32 cellular contexts compared by ENCODE assay signal in the genomic region with DNA sequence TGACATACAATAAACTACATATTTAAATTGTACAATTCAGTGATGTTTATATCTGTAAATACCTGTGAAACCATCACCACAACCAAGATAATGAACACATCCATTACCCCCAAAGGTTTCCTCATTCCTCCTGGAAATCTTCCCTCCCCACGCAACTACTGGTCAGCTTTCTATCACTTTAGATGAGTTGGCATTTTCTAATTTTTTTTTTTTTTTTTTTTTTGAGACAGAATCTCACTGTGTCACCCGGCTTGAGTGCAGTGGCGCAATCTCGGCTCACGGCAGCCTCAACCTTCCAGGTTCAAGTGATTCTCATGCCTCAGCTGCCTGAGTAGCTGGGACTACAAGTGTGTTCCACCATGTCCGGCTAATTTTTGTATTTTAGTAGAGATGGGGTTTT. TPM values are rescaled to one million over a fixed set of nuclear protein-coding genes. Genes with fewer than 3 reads are reported as not detected.
DNase-seq lines count a peak whose midpoint lies in the region; ATAC-seq, FAIRE-seq and TF ChIP-seq lines count a peak whose summit lies in the region.
"Had no signal": no experiment of that assay in that cellular context is flagged by ENCODE, and none has a peak within 500 bp of the region (broad histone marks: within the 10 kb centered on the region; RNA-seq: fewer than 3 reads in every experiment).

No MANE protein-coding gene starts in this region.

- H3K4me3 ChIP-seq in HepG2 (replicated peaks in 1 of 3; ENCODE audit: insufficient read depth in 1 of 3, low read depth in 2 of 3, low read length in 3 of 3) (no peak overlapping the region), right lobe of liver (no peak overlapping the region), A549 (no peak overlapping the region), K562 (no peak overlapping the region)
- H3K4me3 ChIP-seq: BLaER1; BLaER1 treated with 17β-estradiol and CSF1 and Interleukin-3, amounts not matched to agents 10 nM and 100 nM had no signal

- TF ChIP-seq POLR2A in HepG2 (IDR thresholded peaks at IDR 0.05; ENCODE audit: insufficient read depth in 1 of 2, low read depth in 2 of 2, low read length in 2 of 2) (no peak), right lobe of liver (IDR thresholded peaks at IDR 0.05) (no peak), A549 (IDR thresholded peaks at IDR 0.05; ENCODE audit: low read length) (no peak), K562 (conservative IDR thresholded peaks at IDR 0.05) (no peak)

- H3K9ac ChIP-seq in HepG2 (ENCODE audit: insufficient read depth, low read depth, low read length): no peak overlapping the region
- H3K9ac ChIP-seq in K562 (ENCODE audit: insufficient read depth in 1 of 2, low read depth in 2 of 2, low read length in 2 of 2): no peak overlapping the region
- H3K9ac ChIP-seq: BLaER1; BLaER1 treated with 17β-estradiol and CSF1 and Interleukin-3, amounts not matched to agents 10 nM and 100 nM had no signal

- H3K27me3 ChIP-seq in HepG2 (ENCODE audit: control insufficient read depth in 1 of 2, insufficient read depth in 2 of 2, low read length in 2 of 2) (peaks cover 0 to 23% of the 10 kb centered on the region in 2 experiments; a peak in 3 of 5 replicates), right lobe of liver (no peaks in the 10 kb centered on the region), K562 (ENCODE audit: control insufficient read depth in 2 of 2, insufficient read depth in 2 of 2, low read length in 2 of 2) (peaks cover 6 to 29% of the 10 kb centered on the region in 2 experiments; a peak in 3 of 5 replicates)
- H3K27me3 ChIP-seq: BE2C; BLaER1; BLaER1 treated with 17β-estradiol and CSF1 and Interleukin-3, amounts not matched to agents 10 nM and 100 nM had no signal

- ATAC-seq in HepG2 (no peak), right lobe of liver (no peak), A549 (no peak), K562 (no peak)
- ATAC-seq: CD8-positive, alpha-beta T cell had no signal

- intact Hi-C loops in HepG2 (cut with micrococcal nuclease; ENCODE audit: unreplicated experiment): no loop called here
- intact Hi-C loops in right lobe of liver (cut with DNase I): no loop called here
- intact Hi-C loops in K562 (cut with micrococcal nuclease): no loop called here

- WGBS in HepG2 (ENCODE audit: low lambda C conversion rate): 33% methylated on average over 6 of the region's 6 CpGs
- 86% methylated on average over 5 of the region's 6 CpGs for WGBS in right lobe of liver (ENCODE audit: insufficient coverage, low coverage, low lambda C conversion rate, missing lambda C conversion rate)
- WGBS in A549 (ENCODE audit: missing lambda C conversion rate): 89% methylated on average over 6 of the region's 6 CpGs
- 26% methylated on average over 6 of the region's 6 CpGs for WGBS in K562 (ENCODE audit: insufficient coverage, low coverage, missing lambda C conversion rate)

- BruUV-seq in HepG2 (replicated peaks; lab: Mats Ljungman, UMichigan) (no TSS peak), K562 (replicated peaks; lab: Mats Ljungman, UMichigan) (no TSS peak)

- FAIRE-seq in HepG2 (lab: Jason Lieb, UNC): no peak
- FAIRE-seq in A549 (lab: Jason Lieb, UNC): no peak
- FAIRE-seq in K562 (lab: Jason Lieb, UNC): no peak
- FAIRE-seq: A204.1, D721Med had no signal

- no peak for DNase-seq in HepG2 (ENCODE audit: low spot score)
- no peak for DNase-seq in right lobe of liver
- no peak for DNase-seq in A549 (ENCODE audit: low read depth in 1 of 2, low spot score in 1 of 2)
- no peak for DNase-seq in K562 (ENCODE audit: extremely low read depth in 1 of 4, low spot score in 3 of 4)
- no peak for DNase-seq in stimulated activated CD4-positive, alpha-beta T cell treated with anti-CD3 and anti-CD28 coated beads, Interleukin-4, amount 100 ng/mL, for 24 hours
- no peak for DNase-seq in NOMO-1 treated with dmso at 0.1 percent for 144 hours (lab: John Stamatoyannopoulos, UW; ENCODE audit: unreplicated experiment)
- DNase-seq: 8988T; ACHN; AML-193; BE2C; C1 segment of cervical spinal cord; Caco-2; Calu3; CD4-positive, alpha-beta memory T cell; CD4-positive, alpha-beta T cell; CD4-positive, CD25-positive, alpha-beta regulatory T cell; CD8-positive, alpha-beta memory T cell; CD8-positive, alpha-beta T cell; COR-L47; DMS 273 treated with DMSO at 0.1 percent for 48 hours; DMS153; DMS53; DMS79; DMS79 treated with DMSO at 0.1 percent for 48 hours; DND-41; EL had no signal

- no peak for TF ChIP-seq EP300 in HepG2 (IDR thresholded peaks at IDR 0.05; ENCODE audit: low read depth in 2 of 2, low read length in 2 of 2)
- no peak for TF ChIP-seq EP300 in HepG2 (CRISPR knock-in tag; IDR thresholded peaks at IDR 0.05; ENCODE audit: borderline replicate concordance)
- TF ChIP-seq EP300 in A549 (IDR thresholded peaks at IDR 0.05): no peak
- TF ChIP-seq EP300 in K562 (IDR thresholded peaks at IDR 0.05; ENCODE audit: low read length): no peak

- H3K9me3 ChIP-seq in HepG2 (ENCODE audit: low read length): 0 out of 2 replicates have a peak, but pooled peaks cover 3% of the 10 kb centered on the region
- no peaks in the 10 kb centered on the region for H3K9me3 ChIP-seq in right lobe of liver
- H3K9me3 ChIP-seq in A549: no peaks in the 10 kb centered on the region
- H3K9me3 ChIP-seq in K562 (replicated peaks; ENCODE audit: control insufficient read depth, insufficient read depth, low read depth, low read length): peaks cover 6% of the 10 kb centered on the region
- H3K9me3 ChIP-seq: BE2C, Caco-2 had no signal

- no peaks in the 10 kb centered on the region for H3K79me2 ChIP-seq in HepG2 (ENCODE audit: insufficient read depth, low read length)
- no peaks in the 10 kb centered on the region for H3K79me2 ChIP-seq in K562 (ENCODE audit: control insufficient read depth, insufficient read depth, low read length)

- H4K20me1 ChIP-seq in HepG2 (ENCODE audit: insufficient read depth, low read length): no peaks in the 10 kb centered on the region
- H4K20me1 ChIP-seq in K562 (replicated peaks; ENCODE audit: control insufficient read depth, insufficient read depth, low read length): no peaks in the 10 kb centered on the region
- H4K20me1 ChIP-seq: BLaER1; BLaER1 treated with 17β-estradiol and CSF1 and Interleukin-3, amounts not matched to agents 10 nM and 100 nM had no signal

- H3K36me3 ChIP-seq in HepG2 (replicated peaks in 1 of 2; ENCODE audit: control insufficient read depth in 1 of 2, insufficient read depth in 2 of 2, low read length in 2 of 2) (no peaks in the 10 kb centered on the region), right lobe of liver (no peaks in the 10 kb centered on the region), K562 (ENCODE audit: control insufficient read depth, insufficient read depth, low read length) (no peaks in the 10 kb centered on the region)
- H3K36me3 ChIP-seq: BE2C; BLaER1; BLaER1 treated with 17β-estradiol and CSF1 and Interleukin-3, amounts not matched to agents 10 nM and 100 nM had no signal

- TF ChIP-seq RAD21 in HepG2 (CRISPR knock-in tag; IDR thresholded peaks at IDR 0.05) (no peak), A549 (conservative IDR thresholded peaks at IDR 0.05 in 1 of 2, IDR thresholded peaks at IDR 0.05 in 1 of 2) (no peak), K562 (CRISPR knock-in tag; conservative IDR thresholded peaks at IDR 0.05 in 1 of 2, IDR thresholded peaks at IDR 0.05 in 1 of 2) (no peak)

- H3K9me1 ChIP-seq in K562 (ENCODE audit: control insufficient read depth, insufficient read depth, low read length): no peaks in the 10 kb centered on the region

- CTCF ChIA-PET in HepG2 (lab: Yijun Ruan, JAX; ENCODE audit: low intra/inter-chr PET ratio, low total read pairs) (no interaction called here), A549 (lab: Yijun Ruan, JAX) (interaction anchor here (2.4 kb wide), 1 partner anchor 12 kb away, joined by 8 read pairs; no protein-coding TSS in a partner anchor), K562 (lab: Yijun Ruan, JAX; ENCODE audit: low intra/inter-chr PET ratio) (no interaction called here)

- peaks cover 24% of the 10 kb centered on the region for H3K4me1 ChIP-seq in HepG2 (ENCODE audit: insufficient read depth, low read length)
- H3K4me1 ChIP-seq in right lobe of liver: no peaks in the 10 kb centered on the region
- H3K4me1 ChIP-seq in A549: no peaks in the 10 kb centered on the region
- peaks cover 0 to 2% of the 10 kb centered on the region in 2 experiments; a peak in 1 of 5 replicates for H3K4me1 ChIP-seq in K562 (replicated peaks in 1 of 2; ENCODE audit: control insufficient read depth in 2 of 2, insufficient read depth in 2 of 2, low read length in 2 of 2)
- H3K4me1 ChIP-seq: BE2C, BLaER1, Caco-2 had no signal

- H3K27ac ChIP-seq in HepG2 (ENCODE audit: extremely low read length, insufficient read depth, low read length) (no peak overlapping the region), right lobe of liver (no peak overlapping the region), A549 (no peak overlapping the region), K562 (ENCODE audit: extremely low read depth, low read depth, low read length) (no peak overlapping the region)
- H3K27ac ChIP-seq: 22Rv1; BLaER1; BLaER1 treated with 17β-estradiol and CSF1 and Interleukin-3, amounts not matched to agents 10 nM and 100 nM; C4-2B had no signal

- TF ChIP-seq CTCF in HepG2 (CRISPR knock-in tag; IDR thresholded peaks at IDR 0.05) (no peak), right lobe of liver (IDR thresholded peaks at IDR 0.05) (no peak), A549 (IDR thresholded peaks at IDR 0.05) (no peak), K562 (IDR thresholded peaks at IDR 0.05 in 2 of 3, conservative IDR thresholded peaks at IDR 0.05 in 1 of 3; ENCODE audit: insufficient read depth in 2 of 3, low read depth in 1 of 3, low read length in 3 of 3) (no peak)

- in situ Hi-C loops in HepG2 (cut with HindIII; ENCODE audit: extremely low pct_ligation_motif_present, low pct_unique_long_range_greater_than_20kb): no loop called here
- in situ Hi-C loops in K562 (cut with MboI): no loop called here

- POLR2A ChIA-PET in HepG2 (lab: Yijun Ruan, JAX): no interaction called here
- POLR2A ChIA-PET in A549 (lab: Yijun Ruan, JAX): no interaction called here
- POLR2A ChIA-PET in K562 (lab: Yijun Ruan, JAX): no interaction called here

- no peak overlapping the region for H2AFZ ChIP-seq in HepG2 (ENCODE audit: low read length)
- no peak overlapping the region for H2AFZ ChIP-seq in K562 (ENCODE audit: low read depth, low read length)

- H3K4me2 ChIP-seq in HepG2 (ENCODE audit: low read depth, low read length) (no peak overlapping the region), A549 (no peak overlapping the region), K562 (ENCODE audit: insufficient read depth, low read length) (no peak overlapping the region)
- H3K4me2 ChIP-seq: BLaER1; BLaER1 treated with 17β-estradiol and CSF1 and Interleukin-3, amounts not matched to agents 10 nM and 100 nM had no signal

RNA-seq across cellular contexts. Expression of a gene that starts 31.7 kb away (rescaled TPM):
- 228 and 337 TPM in 2 replicates for total RNA-seq in HepG2 (2016; rRNA removed; fragmentation: Illumina TruSeq; extraction: Trizol)
- 142 and 170 TPM in 2 replicates for total RNA-seq in HepG2 (2016; cell fraction: cytosol; rRNA removed; fragmentation: Illumina TruSeq; extraction: Trizol; ENCODE audit: low read depth)
- 226 and 334 TPM in 2 replicates for total RNA-seq in HepG2 (2016; cell fraction: insoluble cytoplasmic fraction; rRNA removed; fragmentation: Illumina TruSeq; extraction: Trizol)
- 239 and 268 TPM in 2 replicates for total RNA-seq in HepG2 (2016; cell fraction: membrane; rRNA removed; fragmentation: Illumina TruSeq; extraction: Trizol)
- total RNA-seq in HepG2 (2016; cell fraction: nucleus; rRNA removed; fragmentation: Illumina TruSeq; extraction: Trizol): 94.6 and 110 TPM in 2 replicates
- 78.5 and 80.2 TPM in 2 replicates for polyA plus RNA-seq in HepG2 (2011; rRNA removed)
- 78.1 and 113 TPM in 2 replicates for polyA plus RNA-seq in HepG2 (2011; cell fraction: cytosol; rRNA removed)
- polyA plus RNA-seq in HepG2 (2011; cell fraction: nucleus; rRNA removed): 59.3 and 69.8 TPM in 2 replicates
- polyA plus RNA-seq in HepG2 (2012): 166 and 277 TPM in 2 replicates
- polyA plus RNA-seq in HepG2 (2016; cell fraction: cytosol; fragmentation: Illumina TruSeq; extraction: Trizol; ENCODE audit: low read depth): 173 and 229 TPM in 2 replicates
- polyA plus RNA-seq in HepG2 (2016; cell fraction: insoluble cytoplasmic fraction; fragmentation: Illumina TruSeq; extraction: Trizol; ENCODE audit: low read depth): 354 and 362 TPM in 2 replicates
- 225 and 255 TPM in 2 replicates for polyA plus RNA-seq in HepG2 (2016; cell fraction: membrane; fragmentation: Illumina TruSeq; extraction: Trizol; ENCODE audit: low read depth)
- 139 and 150 TPM in 2 replicates for polyA plus RNA-seq in HepG2 (2016; cell fraction: nucleus; fragmentation: Illumina TruSeq; extraction: Trizol; ENCODE audit: insufficient read depth, low read depth)
- polyA minus RNA-seq in HepG2 (2011; rRNA and poly(A)+ RNA removed; ENCODE audit: low replicate concordance): 40.9 and 50.3 TPM in 2 replicates
- polyA minus RNA-seq in HepG2 (2011; cell fraction: cytosol; rRNA and poly(A)+ RNA removed): 68.2 and 70.5 TPM in 2 replicates
- 62.2 and 98.1 TPM in 2 replicates for polyA minus RNA-seq in HepG2 (2011; cell fraction: nucleus; rRNA and poly(A)+ RNA removed)
- total RNA-seq in right lobe of liver: 100 to 1,000 TPM in 4 of 6 experiments, 10 to 100 TPM in 2; 76.4 to 140 (median 111) TPM
- polyA plus RNA-seq in A549 (2011; rRNA removed): 48.1 and 50.8 TPM in 2 replicates
- 20.4 and 24.1 TPM in 2 replicates for polyA plus RNA-seq in A549 (2012; cell fraction: cytosol; rRNA removed)
- 11.7 and 13.6 TPM in 2 replicates for polyA plus RNA-seq in A549 (2012; cell fraction: nucleus; rRNA removed)
- polyA plus RNA-seq in A549 (2017; fragmentation: RNase III; extraction: RNeasy Plus Mini Kit Qiagen cat#74134 plus additional on column Dnase treatment): 65.0 to 73.6 TPM (median 68.9 TPM) in 3 replicates
- 25.6 and 32.4 TPM in 2 replicates for polyA minus RNA-seq in A549 (2011; rRNA and poly(A)+ RNA removed)
- total RNA-seq in K562 (2011; cell fraction: chromatin; rRNA removed; ENCODE audit: low replicate concordance): 61.5 and 71.7 TPM in 2 replicates
- total RNA-seq in K562 (2011; cell fraction: nucleolus; rRNA removed): 29.9 and 41.3 TPM in 2 replicates
- 42.9 and 50.0 TPM in 2 replicates for total RNA-seq in K562 (2011; cell fraction: nucleoplasm; rRNA removed)
- 142 and 150 TPM in 2 replicates for total RNA-seq in K562 (2014; rRNA removed)
- total RNA-seq in K562 (2014; rRNA removed; fragmentation: Illumina TruSeq; extraction: Trizol): 157 and 171 TPM in 2 replicates
- total RNA-seq in K562 (2015; rRNA removed; fragmentation: Illumina TruSeq; extraction: Trizol): 141 and 142 TPM in 2 replicates
- 101 and 104 TPM in 2 replicates for total RNA-seq in K562 (2021)
- 62.1 and 80.7 TPM in 2 replicates for polyA plus RNA-seq in K562 (2011; rRNA removed)
- 51.6 and 74.1 TPM in 2 replicates for polyA plus RNA-seq in K562 (2011; cell fraction: cytosol; rRNA removed)
- polyA plus RNA-seq in K562 (2011; cell fraction: nucleus; rRNA removed): 59.0 and 69.0 TPM in 2 replicates
- polyA plus RNA-seq in K562 (2012): 92.5 and 178 TPM in 2 replicates
- polyA plus RNA-seq in K562 (2014; fragmentation: Illumina TruSeq; extraction: Trizol): 179 and 228 TPM in 2 replicates
- polyA plus RNA-seq in K562 (2014; fragmentation: Nextera tagmentation; extraction: Ambion mirVana): 100 to 1,000 TPM; 332 to 377 TPM
- 88.9 and 114 TPM in 2 replicates for polyA plus RNA-seq in K562 (2014; rRNA removed)
- 134 and 145 TPM in 2 replicates for polyA minus RNA-seq in K562 (2011; rRNA and poly(A)+ RNA removed)
- polyA minus RNA-seq in K562 (2011; cell fraction: cytosol; rRNA and poly(A)+ RNA removed): 41.0 and 57.7 TPM in 2 replicates
- 22.3 and 36.7 TPM in 2 replicates for polyA minus RNA-seq in K562 (2011; cell fraction: nucleus; rRNA and poly(A)+ RNA removed)
